7 cellular contexts compared by ENCODE assay signal in the genomic region with DNA sequence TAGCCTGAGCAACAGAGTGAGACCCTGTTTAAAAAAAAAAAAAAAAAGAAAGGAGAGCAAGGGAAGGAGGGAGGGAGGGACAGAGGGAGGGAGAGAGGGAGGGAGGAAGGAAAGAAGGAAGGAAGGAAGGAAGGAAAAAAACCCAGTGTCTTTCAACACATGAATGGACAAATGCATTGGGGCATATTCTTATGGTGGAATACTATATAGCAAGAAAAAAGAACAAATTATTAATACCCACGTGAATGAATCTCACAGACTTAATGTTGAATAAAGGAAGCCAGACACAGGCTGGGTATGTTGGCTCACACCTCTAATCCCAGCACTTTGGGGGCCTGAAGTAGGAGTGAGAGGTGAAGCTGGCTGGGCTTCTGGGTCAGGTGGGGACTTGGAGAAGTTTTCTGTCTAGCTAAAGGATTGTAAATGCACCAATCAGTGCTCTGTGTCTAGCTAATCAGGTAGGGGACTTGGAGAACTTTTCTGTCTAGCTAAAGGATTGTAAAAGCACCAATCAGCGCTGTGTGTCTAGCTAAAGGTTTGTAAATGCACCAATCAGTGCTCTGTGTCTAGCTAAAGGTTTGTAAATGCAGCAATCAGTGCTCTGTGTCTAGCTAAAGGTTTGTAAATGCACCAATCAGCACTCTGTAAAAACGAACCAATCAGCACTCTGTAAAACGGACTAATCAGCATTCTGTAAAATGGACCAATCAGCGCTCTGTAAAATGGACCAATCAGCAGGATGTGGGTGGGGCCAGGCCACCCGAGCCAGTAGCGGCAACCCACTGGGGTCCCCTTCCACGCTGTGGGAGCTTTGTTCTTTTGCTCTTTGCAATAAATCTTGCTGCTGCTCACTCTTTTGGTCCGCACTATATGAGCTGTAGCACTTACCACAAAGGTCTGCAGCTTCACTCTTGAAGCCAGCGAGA. TPM values are rescaled to one million over a fixed set of nuclear protein-coding genes. Genes with fewer than 3 reads are reported as not detected.
DNase-seq lines count a peak whose midpoint lies in the region; ATAC-seq, FAIRE-seq and TF ChIP-seq lines count a peak whose summit lies in the region.
"Not testable (repeated sequence)": the region's sequence is repeated elsewhere in the genome, so short reads cannot be mapped to it uniquely, and the experiment has no call there.

No MANE protein-coding gene starts in this region.

- H2AFZ ChIP-seq in K562 (ENCODE audit: low read depth, low read length) = peak overlapping the region; percentile 60

- peak; percentile 66 for ATAC-seq in activated CD8-positive, alpha-beta T cell treated with anti-CD3 and anti-CD28 coated beads, Interleukin-2, amount 10 ng/mL, durations not matched to agents 7 days and 5 days
- peak; percentile 53 for ATAC-seq in K562

- not testable (repeated sequence) for H3K4me1 Mint-ChIP-seq in Calu3 (ENCODE audit: low read depth, unreplicated experiment); activated T-helper 2 cell treated with anti-CD3 and anti-CD28 coated beads, Interferon-gamma antibody, Interleukin-2, Interleukin-4, amounts not matched to agents 10 μg/mL and 5 μg/mL and 100 μg/mL, durations not matched to agents 14 hours and 24 hours and 36 hours (ENCODE audit: low read depth)
- H3K4me1 Mint-ChIP-seq in activated CD8-positive, alpha-beta T cell treated with anti-CD3 and anti-CD28 coated beads, Interleukin-2, amount 10 ng/mL, durations not matched to agents 7 days and 5 days (ENCODE audit: low read depth) = peaks cover 21% of the 10 kb centered on the region

- not testable (repeated sequence) for H3K9me3 Mint-ChIP-seq in Calu3 (ENCODE audit: low read depth, unreplicated experiment); activated CD8-positive, alpha-beta T cell treated with anti-CD3 and anti-CD28 coated beads, Interleukin-2, amount 10 ng/mL, durations not matched to agents 7 days and 5 days (ENCODE audit: insufficient read depth); activated T-helper 2 cell treated with anti-CD3 and anti-CD28 coated beads, Interferon-gamma antibody, Interleukin-2, Interleukin-4, amounts not matched to agents 10 μg/mL and 5 μg/mL and 100 μg/mL, durations not matched to agents 14 hours and 24 hours and 36 hours

- CTCF ChIA-PET in Calu3 (lab: Charles Lee) = interaction anchor here (0.6 to 14.0 kb wide), 32 partner anchors 8 to 527 kb away, joined by 3 to 181 read pairs (median 7); a partner anchor contains a TSS
- CTCF ChIA-PET in activated CD8-positive, alpha-beta T cell treated with anti-CD3 and anti-CD28 coated beads, Interleukin-2, amount 10 ng/mL, durations not matched to agents 7 days and 5 days (lab: Charles Lee) = interaction anchor here (0.8 to 7.9 kb wide), 9 partner anchors 11 to 184 kb away, joined by 3 to 100 read pairs (median 4); a partner anchor contains a TSS
- CTCF ChIA-PET in K562 (lab: Yijun Ruan, JAX; ENCODE audit: low intra/inter-chr PET ratio) = not testable (repeated sequence)

- H3K27ac Mint-ChIP-seq in Calu3 (ENCODE audit: unreplicated experiment); activated CD8-positive, alpha-beta T cell treated with anti-CD3 and anti-CD28 coated beads, Interleukin-2, amount 10 ng/mL, durations not matched to agents 7 days and 5 days; activated T-helper 2 cell treated with anti-CD3 and anti-CD28 coated beads, Interferon-gamma antibody, Interleukin-2, Interleukin-4, amounts not matched to agents 10 μg/mL and 5 μg/mL and 100 μg/mL, durations not matched to agents 14 hours and 24 hours and 36 hours: not testable (repeated sequence)

- H4K20me1 ChIP-seq in K562 (replicated peaks; ENCODE audit: control insufficient read depth, insufficient read depth, low read length) = not testable (repeated sequence)

- POLR2A ChIA-PET in activated CD8-positive, alpha-beta T cell treated with anti-CD3 and anti-CD28 coated beads, Interleukin-2, amount 10 ng/mL, durations not matched to agents 7 days and 5 days (lab: Charles Lee) = interaction anchor here (0.9 to 3.1 kb wide), 4 partner anchors 20 to 90 kb away, joined by 3 to 11 read pairs (median 4); a partner anchor contains a TSS
- POLR2A ChIA-PET in K562 (lab: Yijun Ruan, JAX) = interaction anchor here (0.5 to 1.7 kb wide), 5 partner anchors 14 to 723 kb away, joined by 3 to 9 read pairs (median 3); no protein-coding TSS in a partner anchor

- not testable (repeated sequence) for TF ChIP-seq POLR2A in K562 (conservative IDR thresholded peaks at IDR 0.05)

- not testable (repeated sequence) for H3K27me3 Mint-ChIP-seq in Calu3 (ENCODE audit: unreplicated experiment); activated CD8-positive, alpha-beta T cell treated with anti-CD3 and anti-CD28 coated beads, Interleukin-2, amount 10 ng/mL, durations not matched to agents 7 days and 5 days (ENCODE audit: low read depth); activated T-helper 2 cell treated with anti-CD3 and anti-CD28 coated beads, Interferon-gamma antibody, Interleukin-2, Interleukin-4, amounts not matched to agents 10 μg/mL and 5 μg/mL and 100 μg/mL, durations not matched to agents 14 hours and 24 hours and 36 hours (ENCODE audit: low read depth)

- not testable (repeated sequence) for H3K36me3 ChIP-seq in K562 (ENCODE audit: control insufficient read depth, insufficient read depth, low read length)

- peaks cover 19% of the 10 kb centered on the region for H3K36me3 Mint-ChIP-seq in Calu3 (ENCODE audit: insufficient read depth, unreplicated experiment)
- not testable (repeated sequence) for H3K36me3 Mint-ChIP-seq in activated CD8-positive, alpha-beta T cell treated with anti-CD3 and anti-CD28 coated beads, Interleukin-2, amount 10 ng/mL, durations not matched to agents 7 days and 5 days (ENCODE audit: low read depth); activated T-helper 2 cell treated with anti-CD3 and anti-CD28 coated beads, Interferon-gamma antibody, Interleukin-2, Interleukin-4, amounts not matched to agents 10 μg/mL and 5 μg/mL and 100 μg/mL, durations not matched to agents 14 hours and 24 hours and 36 hours (ENCODE audit: low read depth)

- not testable (repeated sequence) for H3K79me2 ChIP-seq in K562 (ENCODE audit: control insufficient read depth, insufficient read depth, low read length)

- H3K4me3 Mint-ChIP-seq in Calu3 (ENCODE audit: low read depth, unreplicated experiment) = peak overlapping the region; percentile 53
- H3K4me3 Mint-ChIP-seq in activated CD8-positive, alpha-beta T cell treated with anti-CD3 and anti-CD28 coated beads, Interleukin-2, amount 10 ng/mL, durations not matched to agents 7 days and 5 days = peak overlapping the region; percentile 58
- H3K4me3 Mint-ChIP-seq in activated T-helper 2 cell treated with anti-CD3 and anti-CD28 coated beads, Interferon-gamma antibody, Interleukin-2, Interleukin-4, amounts not matched to agents 10 μg/mL and 5 μg/mL and 100 μg/mL, durations not matched to agents 14 hours and 24 hours and 36 hours (ENCODE audit: low read depth) = peak overlapping the region; percentile 51

- TF ChIP-seq CTCF in Calu3 (IDR thresholded peaks at IDR 0.05; ENCODE audit: unreplicated experiment); K562 (IDR thresholded peaks at IDR 0.05 in 2 of 3, conservative IDR thresholded peaks at IDR 0.05 in 1 of 3; ENCODE audit: insufficient read depth in 2 of 3, low read depth in 1 of 3, low read length in 3 of 3): not testable (repeated sequence)

- peak; percentile 81 for DNase-seq in Calu3
- DNase-seq in NCI-H748 (lab: John Stamatoyannopoulos, UW; ENCODE audit: unreplicated experiment) = peak; percentile 45
- DNase-seq in T1000 (lab: John Stamatoyannopoulos, UW) = peak; percentile 46
- DNase-seq in activated CD8-positive, alpha-beta T cell treated with anti-CD3 and anti-CD28 coated beads, Interleukin-2, amount 10 ng/mL, durations not matched to agents 7 days and 5 days = peak; percentile 59
- not testable (repeated sequence) for DNase-seq in activated T-helper 2 cell treated with anti-CD3 and anti-CD28 coated beads, Interferon-gamma antibody, Interleukin-2, Interleukin-4, amounts not matched to agents 10 μg/mL and 5 μg/mL and 100 μg/mL, durations not matched to agents 14 hours and 24 hours and 36 hours (ENCODE audit: low spot score); K562 (ENCODE audit: extremely low read depth in 1 of 4, low spot score in 3 of 4)
- peak; percentile 26 for DNase-seq in stimulated activated CD4-positive, alpha-beta T cell treated with anti-CD3 and anti-CD28 coated beads, Interleukin-1b, Interleukin-23, amount 100 ng/mL, for 48 hours

- in situ Hi-C loops in K562 (cut with MboI) = not testable (repeated sequence)

- H3K9me3 ChIP-seq in K562 (replicated peaks; ENCODE audit: control insufficient read depth, insufficient read depth, low read depth, low read length) = not testable (repeated sequence)

- H3K4me2 ChIP-seq in K562 (ENCODE audit: insufficient read depth, low read length) = not testable (repeated sequence)

- TF ChIP-seq EP300 in K562 (IDR thresholded peaks at IDR 0.05; ENCODE audit: low read length) = not testable (repeated sequence)

- not testable (repeated sequence) for H3K4me3 ChIP-seq in K562

- peak; percentile 37 for FAIRE-seq in K562 (lab: Jason Lieb, UNC)

- intact Hi-C loops in Calu3 (cut with micrococcal nuclease; ENCODE audit: unreplicated experiment) = loop anchor here (1.0 to 2.0 kb wide), 2 partner anchors 165 to 175 kb away; no protein-coding TSS in a partner anchor
- intact Hi-C loops in activated T-helper 2 cell treated with anti-CD3 and anti-CD28 coated beads, Interferon-gamma antibody, Interleukin-2, Interleukin-4, amounts not matched to agents 10 μg/mL and 5 μg/mL and 100 μg/mL, durations not matched to agents 14 hours and 24 hours and 36 hours (cut with micrococcal nuclease); K562 (cut with micrococcal nuclease): not testable (repeated sequence)

- BruUV-seq in Calu3 (replicated peaks; lab: Mats Ljungman, UMichigan) = TSS peak; percentile 21
- BruUV-seq in K562 (replicated peaks; lab: Mats Ljungman, UMichigan) = not testable (repeated sequence)

- H3K27me3 ChIP-seq in K562 (ENCODE audit: control insufficient read depth in 2 of 2, insufficient read depth in 2 of 2, low read length in 2 of 2) = not testable (repeated sequence)

- H3K9ac ChIP-seq in K562 (ENCODE audit: insufficient read depth in 1 of 2, low read depth in 2 of 2, low read length in 2 of 2) = not testable (repeated sequence)

- H3K4me1 ChIP-seq in K562 (replicated peaks in 1 of 2; ENCODE audit: control insufficient read depth in 2 of 2, insufficient read depth in 2 of 2, low read length in 2 of 2) = peaks cover 3 to 11% of the 10 kb centered on the region in 2 experiments; a peak in 3 of 5 replicates

- 49% methylated on average over 10 of the region's 10 CpGs for WGBS in K562 (ENCODE audit: insufficient coverage, low coverage, missing lambda C conversion rate)

- not testable (repeated sequence) for H3K9me1 ChIP-seq in K562 (ENCODE audit: control insufficient read depth, insufficient read depth, low read length)

- H3K27ac ChIP-seq in K562 (ENCODE audit: extremely low read depth, low read depth, low read length) = not testable (repeated sequence)

- not testable (repeated sequence) for TF ChIP-seq RAD21 in K562 (CRISPR knock-in tag; conservative IDR thresholded peaks at IDR 0.05 in 1 of 2, IDR thresholded peaks at IDR 0.05 in 1 of 2)

RNA-seq across cellular contexts. Expression of a gene that starts 20.5 kb away (rescaled TPM):
- total RNA-seq in Calu3 (2022) (57.9 and 86.3 TPM in 2 replicates), K562 (2014; rRNA removed) (1.8 and 2.1 TPM in 2 replicates), K562 (2014; rRNA removed; fragmentation: Illumina TruSeq; extraction: Trizol) (1.5 and 1.6 TPM in 2 replicates), K562 (2015; rRNA removed; fragmentation: Illumina TruSeq; extraction: Trizol) (1.5 and 1.8 TPM in 2 replicates), K562 (2021) (3.6 and 4.1 TPM in 2 replicates)
- 1 to 10 TPM; 4.8 to 5.3 TPM for total RNA-seq in activated CD8-positive, alpha-beta T cell treated with anti-CD3 and anti-CD28 coated beads, Interleukin-2, amount 10 ng/mL, durations not matched to agents 7 days and 5 days
- 11.6 and 12.3 TPM in 2 replicates for total RNA-seq in activated T-helper 2 cell treated with anti-CD3 and anti-CD28 coated beads, Interferon-gamma antibody, Interleukin-2, Interleukin-4, amounts not matched to agents 10 μg/mL and 5 μg/mL and 100 μg/mL, durations not matched to agents 14 hours and 24 hours and 36 hours
- 22.1 and 46.9 TPM in 2 replicates for total RNA-seq in K562 (2011; cell fraction: chromatin; rRNA removed; ENCODE audit: low replicate concordance)
- 18.2 and 24.0 TPM in 2 replicates for total RNA-seq in K562 (2011; cell fraction: nucleolus; rRNA removed)
- total RNA-seq in K562 (2011; cell fraction: nucleoplasm; rRNA removed) = 17.4 and 20.8 TPM in 2 replicates
- polyA plus RNA-seq in K562 (2011; rRNA removed) (2.4 and 2.9 TPM in 2 replicates), K562 (2014; fragmentation: Illumina TruSeq; extraction: Trizol) (1.9 and 2.8 TPM in 2 replicates), K562 (2014; fragmentation: Nextera tagmentation; extraction: Ambion mirVana) (under 1 TPM; 0.18 to 0.50 TPM), K562 (2014; rRNA removed) (2.2 and 2.6 TPM in 2 replicates)
- polyA plus RNA-seq in K562 (2011; cell fraction: cytosol; rRNA removed) = 1.4 and 4.0 TPM in 2 replicates
- 9.7 and 22.8 TPM in 2 replicates for polyA plus RNA-seq in K562 (2011; cell fraction: nucleus; rRNA removed)
- polyA plus RNA-seq in K562 (2012) = 2.0 and 2.5 TPM in 2 replicates
- 1.9 and 2.9 TPM in 2 replicates for polyA minus RNA-seq in K562 (2011; rRNA and poly(A)+ RNA removed)
- 2.1 and 4.2 TPM in 2 replicates for polyA minus RNA-seq in K562 (2011; cell fraction: cytosol; rRNA and poly(A)+ RNA removed)
- polyA minus RNA-seq in K562 (2011; cell fraction: nucleus; rRNA and poly(A)+ RNA removed) = 4.2 and 7.1 TPM in 2 replicates

RNA-seq across cellular contexts. Expression of a gene that starts 21.3 kb away (rescaled TPM):
- 327 and 376 TPM in 2 replicates for total RNA-seq in Calu3 (2022)
- 10 to 100 TPM; 22.0 to 27.4 TPM for total RNA-seq in activated CD8-positive, alpha-beta T cell treated with anti-CD3 and anti-CD28 coated beads, Interleukin-2, amount 10 ng/mL, durations not matched to agents 7 days and 5 days
- 26.9 and 27.2 TPM in 2 replicates for total RNA-seq in activated T-helper 2 cell treated with anti-CD3 and anti-CD28 coated beads, Interferon-gamma antibody, Interleukin-2, Interleukin-4, amounts not matched to agents 10 μg/mL and 5 μg/mL and 100 μg/mL, durations not matched to agents 14 hours and 24 hours and 36 hours
- total RNA-seq in K562 (2011; cell fraction: chromatin; rRNA removed; ENCODE audit: low replicate concordance) = 16.7 and 19.5 TPM in 2 replicates
- 7.8 and 9.5 TPM in 2 replicates for total RNA-seq in K562 (2011; cell fraction: nucleolus; rRNA removed)
- 11.8 and 19.5 TPM in 2 replicates for total RNA-seq in K562 (2011; cell fraction: nucleoplasm; rRNA removed)
- total RNA-seq in K562 (2014; rRNA removed) = 4.0 and 5.3 TPM in 2 replicates
- 4.5 and 5.1 TPM in 2 replicates for total RNA-seq in K562 (2014; rRNA removed; fragmentation: Illumina TruSeq; extraction: Trizol)
- 4.9 and 5.3 TPM in 2 replicates for total RNA-seq in K562 (2015; rRNA removed; fragmentation: Illumina TruSeq; extraction: Trizol)
- total RNA-seq in K562 (2021) = 13.9 and 15.0 TPM in 2 replicates
- 3.6 and 5.3 TPM in 2 replicates for polyA plus RNA-seq in K562 (2011; rRNA removed)
- 2.3 and 4.4 TPM in 2 replicates for polyA plus RNA-seq in K562 (2011; cell fraction: cytosol; rRNA removed)
- 2.7 and 5.2 TPM in 2 replicates for polyA plus RNA-seq in K562 (2011; cell fraction: nucleus; rRNA removed)
- 11.7 and 13.9 TPM in 2 replicates for polyA plus RNA-seq in K562 (2012)
- 10.7 and 11.0 TPM in 2 replicates for polyA plus RNA-seq in K562 (2014; fragmentation: Illumina TruSeq; extraction: Trizol)
- 1 to 10 TPM; 3.9 to 4.5 TPM for polyA plus RNA-seq in K562 (2014; fragmentation: Nextera tagmentation; extraction: Ambion mirVana)
- polyA plus RNA-seq in K562 (2014; rRNA removed) = 6.5 and 7.9 TPM in 2 replicates
- 3.7 and 3.8 TPM in 2 replicates for polyA minus RNA-seq in K562 (2011; rRNA and poly(A)+ RNA removed)
- polyA minus RNA-seq in K562 (2011; cell fraction: cytosol; rRNA and poly(A)+ RNA removed) = 3.1 and 3.5 TPM in 2 replicates
- polyA minus RNA-seq in K562 (2011; cell fraction: nucleus; rRNA and poly(A)+ RNA removed) = 2.3 and 2.8 TPM in 2 replicates

RNA-seq across cellular contexts. Expression of a gene that starts 57.5 kb away (rescaled TPM):
- total RNA-seq in Calu3 (2022) (541 and 621 TPM in 2 replicates), K562 (2014; rRNA removed) (21.5 and 30.8 TPM in 2 replicates), K562 (2014; rRNA removed; fragmentation: Illumina TruSeq; extraction: Trizol) (38.2 and 38.7 TPM in 2 replicates), K562 (2015; rRNA removed; fragmentation: Illumina TruSeq; extraction: Trizol) (34.4 and 36.5 TPM in 2 replicates), K562 (2021) (57.5 and 61.1 TPM in 2 replicates)
- total RNA-seq in activated CD8-positive, alpha-beta T cell treated with anti-CD3 and anti-CD28 coated beads, Interleukin-2, amount 10 ng/mL, durations not matched to agents 7 days and 5 days = 10 to 100 TPM; 66.2 to 67.7 TPM
- total RNA-seq in activated T-helper 2 cell treated with anti-CD3 and anti-CD28 coated beads, Interferon-gamma antibody, Interleukin-2, Interleukin-4, amounts not matched to agents 10 μg/mL and 5 μg/mL and 100 μg/mL, durations not matched to agents 14 hours and 24 hours and 36 hours = 118 and 120 TPM in 2 replicates
- total RNA-seq in K562 (2011; cell fraction: chromatin; rRNA removed; ENCODE audit: low replicate concordance) = 240 and 242 TPM in 2 replicates
- total RNA-seq in K562 (2011; cell fraction: nucleolus; rRNA removed) = 98.2 and 103 TPM in 2 replicates
- total RNA-seq in K562 (2011; cell fraction: nucleoplasm; rRNA removed) = 184 and 228 TPM in 2 replicates
- polyA plus RNA-seq in K562 (2011; rRNA removed) (43.3 and 51.8 TPM in 2 replicates), K562 (2014; fragmentation: Illumina TruSeq; extraction: Trizol) (56.5 and 65.1 TPM in 2 replicates), K562 (2014; fragmentation: Nextera tagmentation; extraction: Ambion mirVana) (10 to 100 TPM; 12.5 to 16.9 TPM), K562 (2014; rRNA removed) (35.2 and 38.9 TPM in 2 replicates)
- polyA plus RNA-seq in K562 (2011; cell fraction: cytosol; rRNA removed) = 29.1 and 32.3 TPM in 2 replicates
- 191 and 220 TPM in 2 replicates for polyA plus RNA-seq in K562 (2011; cell fraction: nucleus; rRNA removed)
- polyA plus RNA-seq in K562 (2012) = 48.8 and 57.5 TPM in 2 replicates
- polyA minus RNA-seq in K562 (2011; rRNA and poly(A)+ RNA removed) = 30.6 and 33.1 TPM in 2 replicates
- polyA minus RNA-seq in K562 (2011; cell fraction: cytosol; rRNA and poly(A)+ RNA removed) = 13.3 and 20.1 TPM in 2 replicates
- polyA minus RNA-seq in K562 (2011; cell fraction: nucleus; rRNA and poly(A)+ RNA removed) = 26.1 and 31.4 TPM in 2 replicates

Comparison
In these comparisons a context has a peak if more than half of its experiments do, and no peak if none do; other contexts are left out.
1. RNA of a gene that starts 21.3 kb away (total RNA-seq): 327 to 376 TPM in Calu3; 22.0 to 27.4 TPM in activated CD8-positive, alpha-beta T cell treated with anti-CD3 and anti-CD28 coated beads, Interleukin-2, amount 10 ng/mL, durations not matched to agents 7 days and 5 days, 26.9 to 27.2 TPM in activated T-helper 2 cell treated with anti-CD3 and anti-CD28 coated beads, Interferon-gamma antibody, Interleukin-2, Interleukin-4, amounts not matched to agents 10 μg/mL and 5 μg/mL and 100 μg/mL, durations not matched to agents 14 hours and 24 hours and 36 hours and 4.0 to 19.5 TPM in K562; every median in the first group is over 10 times any median in the second.
2. Peak in every context shown above with its lines, with median percentiles within 50 percentile points of each other: H3K4me3 Mint-ChIP-seq.